Comparison of ENCODE assay signal across 10 cellular contexts in the genomic region with DNA sequence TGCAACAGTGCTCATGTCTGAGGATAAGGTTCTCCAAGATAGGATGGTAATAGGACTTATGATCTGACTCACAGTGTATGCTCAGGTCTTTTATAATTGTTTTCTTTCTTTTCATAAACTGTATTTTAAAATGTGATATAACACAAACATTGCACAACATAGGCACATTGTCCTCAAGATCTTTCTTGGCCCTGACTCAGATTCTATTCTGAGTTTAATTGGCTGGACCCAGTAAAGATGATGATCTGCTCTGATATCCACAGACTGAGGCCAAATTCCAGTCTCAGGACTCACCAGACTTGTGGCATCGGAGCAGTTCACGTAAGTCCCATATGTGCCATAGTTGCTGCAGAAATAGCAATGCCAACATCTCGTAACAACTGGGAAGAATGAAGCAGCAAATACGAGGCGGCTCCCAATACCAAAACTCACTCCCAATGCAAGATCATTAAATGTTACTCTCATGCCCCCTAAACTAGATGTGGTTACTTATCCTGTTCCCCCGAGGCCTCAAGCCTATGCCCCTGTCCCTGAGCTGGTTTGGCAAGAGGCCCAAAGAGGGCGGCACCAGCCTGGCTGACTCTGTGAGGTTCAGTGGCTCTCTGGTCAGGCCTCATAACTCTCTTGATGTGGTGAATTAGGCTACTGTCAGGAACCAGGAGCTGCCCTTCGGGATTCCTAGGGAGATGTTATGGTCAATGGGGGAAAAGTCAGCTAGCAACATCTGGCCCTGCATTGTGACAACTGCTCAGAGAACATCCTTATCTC.
DNase-seq lines count a peak whose midpoint lies in the region; ATAC-seq, FAIRE-seq and TF ChIP-seq lines count a peak whose summit lies in the region.
"Had no signal": no experiment of that assay in that cellular context is flagged by ENCODE, and none has a peak within 500 bp of the region (broad histone marks: within the 10 kb centered on the region; RNA-seq: fewer than 3 reads in every experiment).

No MANE protein-coding gene starts in this region.

- peaks cover 42% of the 10 kb centered on the region for H3K4me1 ChIP-seq in RWPE2 (ENCODE audit: insufficient read depth, poor library complexity, severe bottlenecking)
- H3K4me1 ChIP-seq in small intestine (ENCODE audit: control insufficient read depth in 2 of 2, insufficient read depth in 1 of 2, low read depth in 1 of 2, low read length in 1 of 2), result peaks cover 0 to 4% of the 10 kb centered on the region in 2 donors
- H3K4me1 ChIP-seq in effector memory CD4-positive, alpha-beta T cell (ENCODE audit: control insufficient read depth, insufficient read depth, low read length, poor library complexity, severe bottlenecking), result no peaks in the 10 kb centered on the region

- POLR2A ChIA-PET in activated CD4-positive, alpha-beta T cell treated with anti-CD3 and anti-CD28 coated beads for 36 hours (lab: Charles Lee), result no interaction called here

- ATAC-seq in RWPE2 (ENCODE audit: low read depth), result peak; percentile 85
- no peak for ATAC-seq in activated CD4-positive, alpha-beta T cell treated with anti-CD3 and anti-CD28 coated beads for 36 hours

- H3K27me3 ChIP-seq in RWPE2 (ENCODE audit: insufficient read depth, poor library complexity, severe bottlenecking) (no peaks in the 10 kb centered on the region), small intestine (ENCODE audit: control insufficient read depth in 2 of 2, insufficient read depth in 2 of 2, low read length in 2 of 2) (no peaks in the 10 kb centered on the region)
- H3K27me3 ChIP-seq in effector memory CD4-positive, alpha-beta T cell (replicated peaks; ENCODE audit: control insufficient read depth, insufficient read depth, low read length, poor library complexity, severe bottlenecking), result no peaks in the 10 kb centered on the region

- intact Hi-C loops in activated CD4-positive, alpha-beta T cell treated with anti-CD3 and anti-CD28 coated beads for 36 hours (cut with DNase I, micrococcal nuclease), result no loop called here

- no peak for TF ChIP-seq CTCF in RWPE2 (IDR thresholded peaks at IDR 0.05; ENCODE audit: poor library complexity, severe bottlenecking)

- peaks cover 10% of the 10 kb centered on the region for H3K27me3 Mint-ChIP-seq in activated CD4-positive, alpha-beta T cell treated with anti-CD3 and anti-CD28 coated beads for 36 hours

- H3K36me3 Mint-ChIP-seq in activated CD4-positive, alpha-beta T cell treated with anti-CD3 and anti-CD28 coated beads for 36 hours (ENCODE audit: low read depth), result no peaks in the 10 kb centered on the region

- DNase-seq in GM04504 (ENCODE audit: low read depth), result peak; percentile 89
- peak; percentile 75 for DNase-seq in RWPE2 (ENCODE audit: low spot score)
- peak; percentile 94 for DNase-seq in fibroblast of peridontal ligament (ENCODE audit: extremely low read depth)
- peak; percentile 83 for DNase-seq in small intestine
- DNase-seq in activated CD4-positive, alpha-beta T cell treated with anti-CD3 and anti-CD28 coated beads for 36 hours, result no peak
- DNase-seq in effector memory CD4-positive, alpha-beta T cell, result no peak
- DNase-seq in NOMO-1 (lab: John Stamatoyannopoulos, UW; ENCODE audit: unreplicated experiment in 2 of 2), result no peak
- DNase-seq: amygdala, erythroblast had no signal

- no peaks in the 10 kb centered on the region for H3K9me3 ChIP-seq in RWPE2 (ENCODE audit: severe bottlenecking)
- no peaks in the 10 kb centered on the region for H3K9me3 ChIP-seq in small intestine (ENCODE audit: control insufficient read depth, low read depth)
- H3K9me3 ChIP-seq in effector memory CD4-positive, alpha-beta T cell (ENCODE audit: control insufficient read depth, low read length), result no peaks in the 10 kb centered on the region

- no peak overlapping the region for H3K4me3 Mint-ChIP-seq in activated CD4-positive, alpha-beta T cell treated with anti-CD3 and anti-CD28 coated beads for 36 hours

- CTCF ChIA-PET in activated CD4-positive, alpha-beta T cell treated with anti-CD3 and anti-CD28 coated beads for 36 hours (lab: Charles Lee), result no interaction called here

- no peak for FAIRE-seq in small intestine (lab: Jason Lieb, UNC)
- FAIRE-seq: G401.6 had no signal

- H3K27ac ChIP-seq in RWPE2 (ENCODE audit: poor library complexity, severe bottlenecking) (peak overlapping the region; percentile 77), small intestine (ENCODE audit: low read depth in 1 of 2, low read length in 1 of 2) (no peak overlapping the region)
- H3K27ac ChIP-seq in effector memory CD4-positive, alpha-beta T cell (ENCODE audit: insufficient read depth, low read length, poor library complexity, severe bottlenecking), result no peak overlapping the region

- 23 to 63% (median 36%) methylated on average over 8 of the region's 8 CpGs for WGBS in small intestine, 3 donors

- H3K9me3 Mint-ChIP-seq in activated CD4-positive, alpha-beta T cell treated with anti-CD3 and anti-CD28 coated beads for 36 hours (ENCODE audit: low read depth), result no peaks in the 10 kb centered on the region

- H3K36me3 ChIP-seq in RWPE2 (ENCODE audit: low read depth), result no peaks in the 10 kb centered on the region
- H3K36me3 ChIP-seq in small intestine (ENCODE audit: control insufficient read depth in 2 of 2, insufficient read depth in 2 of 2, low read length in 2 of 2), result no peaks in the 10 kb centered on the region
- H3K36me3 ChIP-seq in effector memory CD4-positive, alpha-beta T cell (ENCODE audit: control insufficient read depth, insufficient read depth, low read length), result no peaks in the 10 kb centered on the region

- no peak overlapping the region for H3K4me3 ChIP-seq in RWPE2 (ENCODE audit: severe bottlenecking)
- H3K4me3 ChIP-seq in small intestine (ENCODE audit: low read depth in 1 of 2, low read length in 2 of 2), result no peak overlapping the region
- H3K4me3 ChIP-seq in effector memory CD4-positive, alpha-beta T cell (ENCODE audit: insufficient read depth, low read depth, low read length, poor library complexity, severe bottlenecking), result no peak overlapping the region

- H3K4me1 Mint-ChIP-seq in activated CD4-positive, alpha-beta T cell treated with anti-CD3 and anti-CD28 coated beads for 36 hours, result no peaks in the 10 kb centered on the region

- H3K27ac Mint-ChIP-seq in activated CD4-positive, alpha-beta T cell treated with anti-CD3 and anti-CD28 coated beads for 36 hours, result no peak overlapping the region

Comparison
In these comparisons a context has a peak if more than half of its experiments do, and no peak if none do; other contexts are left out.
1. DNase-seq: peak in GM04504 (single experiment), RWPE2 (single experiment), fibroblast of peridontal ligament (single experiment) and small intestine (single experiment); none in activated CD4-positive, alpha-beta T cell treated with anti-CD3 and anti-CD28 coated beads for 36 hours (single experiment), effector memory CD4-positive, alpha-beta T cell (0 of 3) and NOMO-1 (0 of 2).